In genomic region chr2:143954844-143955243, GRCh38 we compare ENCODE assay signal across 30 cellular contexts.
"Had no signal": no experiment of that assay in that cellular context is flagged by ENCODE, and none has a peak within 500 bp of the region (broad histone marks: within the 10 kb centered on the region; RNA-seq: fewer than 3 reads in every experiment).

No MANE protein-coding gene starts in this region.

- H3K27me3 Mint-ChIP-seq: activated naive CD4-positive, alpha-beta T cell treated with anti-CD3 and anti-CD28 coated beads, Interleukin-2, amount 50 U/mL, for 24 hours; activated naive CD8-positive, alpha-beta T cell treated with anti-CD3 and anti-CD28 coated beads, Interleukin-2, amount 50 U/mL, for 24 hours; naive thymus-derived CD8-positive, alpha-beta T cell; T-helper 17 cell had no signal

- H3K36me3 Mint-ChIP-seq: activated naive CD4-positive, alpha-beta T cell treated with anti-CD3 and anti-CD28 coated beads, Interleukin-2, amount 50 U/mL, for 24 hours had no signal

- H3K4me3 Mint-ChIP-seq: activated naive CD4-positive, alpha-beta T cell treated with anti-CD3 and anti-CD28 coated beads, Interleukin-2, amount 50 U/mL, for 24 hours; activated naive CD8-positive, alpha-beta T cell treated with anti-CD3 and anti-CD28 coated beads, Interleukin-2, amount 50 U/mL, for 24 hours; activated T-cell treated with anti-CD3 and anti-CD28 coated beads, Interleukin-2, amount 50 U/mL, for 4 hours; immature natural killer cell; mesothelial cell of epicardium; naive thymus-derived CD8-positive, alpha-beta T cell; neural crest cell; T-helper 17 cell had no signal

- H3K4me1 ChIP-seq: colonic mucosa, spleen had no signal

- DNase-seq: activated CD4-positive, alpha-beta T cell treated with anti-CD3 and anti-CD28 coated beads for 48 hours; activated CD4-positive, alpha-beta T cell treated with anti-CD3 and anti-CD28 coated beads, Interleukin-2, amount 50 U/mL, for 48 hours; activated CD8-positive, alpha-beta memory T cell treated with anti-CD3 and anti-CD28 coated beads, Interleukin-2, amount 50 U/mL, for 48 hours; activated naive CD8-positive, alpha-beta T cell treated with anti-CD3 and anti-CD28 coated beads, Interleukin-2, amount 50 U/mL, for 24 hours; activated T-cell treated with anti-CD3 and anti-CD28 coated beads, Interleukin-2, amount 50 U/mL, for 4 hours; amygdala; colonic mucosa; effector CD8-positive, alpha-beta T cell; head of caudate nucleus; hippocampal formation; immature natural killer cell; kidney; left colon; naive thymus-derived CD8-positive, alpha-beta T cell; nucleus accumbens; spleen; stimulated activated naive CD4-positive, alpha-beta T cell; T-helper 17 cell; T1000; tibial artery; WERI-Rb-1 had no signal

- H3K27ac Mint-ChIP-seq: activated naive CD4-positive, alpha-beta T cell treated with anti-CD3 and anti-CD28 coated beads, Interleukin-2, amount 50 U/mL, for 24 hours; activated naive CD8-positive, alpha-beta T cell treated with anti-CD3 and anti-CD28 coated beads, Interleukin-2, amount 50 U/mL, for 24 hours; activated T-helper 2 cell treated with anti-CD3 and anti-CD28 coated beads, Interferon-gamma antibody, Interleukin-2, Interleukin-4, amounts not matched to agents 10 μg/mL and 5 μg/mL and 100 μg/mL, durations not matched to agents 14 hours and 24 hours and 36 hours; immature natural killer cell; mesothelial cell of epicardium; naive thymus-derived CD8-positive, alpha-beta T cell; T-helper 17 cell had no signal

- H3K9me3 Mint-ChIP-seq: activated naive CD8-positive, alpha-beta T cell treated with anti-CD3 and anti-CD28 coated beads, Interleukin-2, amount 50 U/mL, for 24 hours; activated T-cell treated with anti-CD3 and anti-CD28 coated beads, Interleukin-2, amount 50 U/mL, for 4 hours; activated T-helper 2 cell treated with anti-CD3 and anti-CD28 coated beads, Interferon-gamma antibody, Interleukin-2, Interleukin-4, amounts not matched to agents 10 μg/mL and 5 μg/mL and 100 μg/mL, durations not matched to agents 14 hours and 24 hours and 36 hours; immature natural killer cell had no signal

- ATAC-seq: activated CD4-positive, CD25-positive, alpha-beta regulatory T cell treated with anti-CD3 and anti-CD28 coated beads, Interleukin-2, amount 50 U/mL, for 24 hours; activated naive CD8-positive, alpha-beta T cell treated with anti-CD3 and anti-CD28 coated beads, Interleukin-2, amount 50 U/mL, for 24 hours; activated T-cell treated with anti-CD3 and anti-CD28 coated beads, Interleukin-2, amount 50 U/mL, for 4 hours; gastroesophageal sphincter; left colon; naive thymus-derived CD8-positive, alpha-beta T cell; T-helper 17 cell had no signal

- H3K27ac ChIP-seq: colonic mucosa, epithelial cell of prostate, right atrium auricular region, suprapubic skin, WERI-Rb-1 had no signal

- H3K27me3 ChIP-seq: colonic mucosa, gastroesophageal sphincter, right atrium auricular region, spleen, suprapubic skin, tibial artery had no signal

- H3K9me3 ChIP-seq: colonic mucosa, gastroesophageal sphincter, right atrium auricular region, spleen, suprapubic skin had no signal

- H3K4me1 Mint-ChIP-seq: activated naive CD4-positive, alpha-beta T cell treated with anti-CD3 and anti-CD28 coated beads, Interleukin-2, amount 50 U/mL, for 24 hours; activated naive CD8-positive, alpha-beta T cell treated with anti-CD3 and anti-CD28 coated beads, Interleukin-2, amount 50 U/mL, for 24 hours; immature natural killer cell; naive thymus-derived CD8-positive, alpha-beta T cell; T-helper 17 cell had no signal

- H3K4me3 ChIP-seq: colonic mucosa, gastroesophageal sphincter, right atrium auricular region, spleen, suprapubic skin, tibial artery had no signal

- H3K36me3 ChIP-seq: colonic mucosa, gastroesophageal sphincter, right atrium auricular region, suprapubic skin, tibial artery, WERI-Rb-1 had no signal
